Comparison of ENCODE assay signal across 9 cellular contexts in the genomic region with DNA sequence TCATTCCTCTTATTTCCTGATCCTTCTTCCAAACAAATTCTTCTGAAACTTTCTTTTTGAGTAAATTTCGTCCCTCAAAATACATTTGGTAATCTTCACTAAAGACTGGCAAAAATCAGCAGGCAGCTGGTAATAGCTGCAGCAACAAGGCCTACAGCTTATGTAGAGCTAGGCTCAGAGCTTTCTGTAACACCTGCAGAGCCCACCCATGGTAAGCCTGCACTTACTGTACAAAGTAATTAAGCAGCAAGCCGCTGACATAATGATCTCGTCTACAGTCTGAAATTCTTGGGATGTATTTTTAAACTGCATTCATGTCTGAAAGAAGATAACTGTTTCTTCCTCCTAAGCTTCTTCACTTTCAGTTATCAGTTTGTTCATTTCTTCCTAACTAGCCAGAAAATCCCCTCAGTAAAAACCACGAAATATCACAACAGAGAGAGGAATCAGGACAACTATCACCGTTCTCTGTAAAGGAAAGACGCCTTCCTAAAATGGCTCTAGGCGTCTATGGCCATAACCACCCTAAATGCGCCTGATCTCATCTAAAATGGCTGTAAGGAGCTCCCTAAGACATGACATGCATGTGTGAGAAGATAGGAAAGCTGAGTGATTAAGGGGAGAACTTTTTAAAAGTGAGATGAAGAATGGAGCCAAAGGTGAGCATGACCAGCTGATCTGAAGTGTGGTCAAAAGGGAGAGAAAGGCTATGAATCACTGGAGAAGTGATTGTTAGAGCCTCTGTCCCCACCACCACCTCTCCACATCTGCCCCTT. TPM values are rescaled to one million over a fixed set of nuclear protein-coding genes. Genes with fewer than 3 reads are reported as not detected.
DNase-seq lines count a peak whose midpoint lies in the region; ATAC-seq lines count a peak whose summit lies in the region.
"Had no signal": no experiment of that assay in that cellular context is flagged by ENCODE, and none has a peak within 500 bp of the region (broad histone marks: within the 10 kb centered on the region; RNA-seq: fewer than 3 reads in every experiment).

No MANE protein-coding gene starts in this region.

- H3K4ac ChIP-seq in mesendoderm (ENCODE audit: low read depth, low read length), result no peak overlapping the region

- no peak overlapping the region for H4K5ac ChIP-seq in mesendoderm (ENCODE audit: low read length)

- no peaks in the 10 kb centered on the region for H3K36me3 ChIP-seq in mesendoderm (ENCODE audit: control insufficient read depth, insufficient read depth, low read length)

- no peak overlapping the region for H3K23ac ChIP-seq in mesendoderm (ENCODE audit: low read length)

- peaks cover 2 to 4% of the 10 kb centered on the region in 2 donors for H3K36me3 Mint-ChIP-seq in activated T-cell treated with anti-CD3 and anti-CD28 coated beads, Interleukin-2, amount 50 U/mL, for 72 hours (ENCODE audit: insufficient read depth in 2 of 2)
- no peaks in the 10 kb centered on the region for H3K36me3 Mint-ChIP-seq in activated naive CD8-positive, alpha-beta T cell
- H3K36me3 Mint-ChIP-seq in stimulated activated naive B cell treated with anti-CD40 and anti-IgM and Interleukin-4, amounts not matched to agents 10 μg/mL and 1 μg/mL and 100 μg/mL, for 72 hours, result peaks cover under 1 to 12% of the 10 kb centered on the region in 2 donors

- no peaks in the 10 kb centered on the region for H3K4me1 ChIP-seq in mesendoderm (ENCODE audit: control insufficient read depth, low read depth, low read length)

- H2BK15ac ChIP-seq in mesendoderm (replicated peaks; ENCODE audit: low read depth), result no peak overlapping the region

- H3K27ac Mint-ChIP-seq in activated T-cell treated with anti-CD3 and anti-CD28 coated beads, Interleukin-2, amount 50 U/mL, for 72 hours, result peak overlapping the region; percentile 49
- peak overlapping the region; percentile 82 for H3K27ac Mint-ChIP-seq in activated naive CD8-positive, alpha-beta T cell
- H3K27ac Mint-ChIP-seq in stimulated activated naive B cell treated with anti-CD40 and anti-IgM and Interleukin-4, amounts not matched to agents 10 μg/mL and 1 μg/mL and 100 μg/mL, for 72 hours, result peak overlapping the region; percentile 88

- DNase-seq in activated T-cell treated with anti-CD3 and anti-CD28 coated beads, Interleukin-2, amount 50 U/mL, for 72 hours, result peak in 1 of 2 donors; percentile 17
- DNase-seq in activated T-cell treated with anti-CD3 and anti-CD28 coated beads for 4 hours (no peak), NCI-H2196 treated with DMSO at 0.1 percent for 48 hours (lab: John Stamatoyannopoulos, UW; ENCODE audit: unreplicated experiment) (no peak), mesendoderm (no peak), SW480 (ENCODE audit: low spot score) (no peak)
- DNase-seq in stimulated activated naive B cell treated with anti-CD40 and anti-IgM and Interleukin-4, amounts not matched to agents 10 μg/mL and 1 μg/mL and 100 μg/mL, for 72 hours, result no peak
- DNase-seq: AML-193 had no signal

- no peak overlapping the region for H3K18ac ChIP-seq in mesendoderm (ENCODE audit: low read length)

- WGBS in mesendoderm (ENCODE audit: extremely low coverage, insufficient coverage, low lambda C conversion rate), result no CpG with 5 or more reads among the region's 8 CpGs

- no peak overlapping the region for H2BK5ac ChIP-seq in mesendoderm (ENCODE audit: low read length)

- no peaks in the 10 kb centered on the region for H3K27me3 ChIP-seq in mesendoderm (ENCODE audit: insufficient read depth, low read length, poor library complexity)

- H3K4me3 ChIP-seq in mesendoderm (ENCODE audit: low read length), result no peak overlapping the region

- H2BK120ac ChIP-seq in mesendoderm (ENCODE audit: low read depth, low read length), result no peak overlapping the region

- no peaks in the 10 kb centered on the region for H3K9me3 Mint-ChIP-seq in activated T-cell treated with anti-CD3 and anti-CD28 coated beads, Interleukin-2, amount 50 U/mL, for 72 hours
- H3K9me3 Mint-ChIP-seq in activated naive CD8-positive, alpha-beta T cell (ENCODE audit: low read depth), result no peaks in the 10 kb centered on the region
- H3K9me3 Mint-ChIP-seq in stimulated activated naive B cell treated with anti-CD40 and anti-IgM and Interleukin-4, amounts not matched to agents 10 μg/mL and 1 μg/mL and 100 μg/mL, for 72 hours, result no peaks in the 10 kb centered on the region

- no peak overlapping the region for H3K4me2 ChIP-seq in mesendoderm (ENCODE audit: low read length)

- H3K79me2 ChIP-seq in mesendoderm (ENCODE audit: control insufficient read depth, insufficient read depth, low read length), result peaks cover 26% of the 10 kb centered on the region

- peaks cover 51% of the 10 kb centered on the region for H3K4me1 Mint-ChIP-seq in activated T-cell treated with anti-CD3 and anti-CD28 coated beads, Interleukin-2, amount 50 U/mL, for 72 hours (ENCODE audit: low read depth)
- H3K4me1 Mint-ChIP-seq in activated naive CD8-positive, alpha-beta T cell (ENCODE audit: low read depth), result peaks cover 63% of the 10 kb centered on the region
- peaks cover 34 to 59% of the 10 kb centered on the region in 2 donors for H3K4me1 Mint-ChIP-seq in stimulated activated naive B cell treated with anti-CD40 and anti-IgM and Interleukin-4, amounts not matched to agents 10 μg/mL and 1 μg/mL and 100 μg/mL, for 72 hours

- no peak overlapping the region for H3K27ac ChIP-seq in mesendoderm (ENCODE audit: low read depth, low read length)

- H3K79me1 ChIP-seq in mesendoderm (ENCODE audit: low read length), result peaks cover 16% of the 10 kb centered on the region

- no peaks in the 10 kb centered on the region for H3K27me3 Mint-ChIP-seq in activated T-cell treated with anti-CD3 and anti-CD28 coated beads, Interleukin-2, amount 50 U/mL, for 72 hours (ENCODE audit: low read depth)
- H3K27me3 Mint-ChIP-seq in activated naive CD8-positive, alpha-beta T cell, result no peaks in the 10 kb centered on the region
- H3K27me3 Mint-ChIP-seq in stimulated activated naive B cell treated with anti-CD40 and anti-IgM and Interleukin-4, amounts not matched to agents 10 μg/mL and 1 μg/mL and 100 μg/mL, for 72 hours, result no peaks in the 10 kb centered on the region

- H4K8ac ChIP-seq in mesendoderm (ENCODE audit: low read depth, low read length), result no peak overlapping the region

- H3K56ac ChIP-seq in mesendoderm (ENCODE audit: low read length), result no peak overlapping the region

- H3K9ac ChIP-seq in mesendoderm (ENCODE audit: low read length), result no peak overlapping the region

- H2AK5ac ChIP-seq in mesendoderm (ENCODE audit: low read length), result no peak overlapping the region

- peak; percentile 67 to 68 for ATAC-seq in activated T-cell treated with anti-CD3 and anti-CD28 coated beads, Interleukin-2, amount 50 U/mL, for 72 hours (replicated peaks in 1 of 2)
- ATAC-seq in HG03095 (IDR thresholded peaks at IDR 0.05; ENCODE audit: unreplicated experiment), result peak; percentile 53
- peak; percentile 66 to 72 for ATAC-seq in stimulated activated naive B cell treated with anti-CD40 and anti-IgM and Interleukin-4, amounts not matched to agents 10 μg/mL and 1 μg/mL and 100 μg/mL, for 72 hours (replicated peaks)

- H3K4me3 Mint-ChIP-seq in activated T-cell treated with anti-CD3 and anti-CD28 coated beads, Interleukin-2, amount 50 U/mL, for 72 hours, result peak overlapping the region; percentile 72 to 73
- H3K4me3 Mint-ChIP-seq in activated naive CD8-positive, alpha-beta T cell, result peak overlapping the region; percentile 55
- peak overlapping the region; percentile 59 to 77 for H3K4me3 Mint-ChIP-seq in stimulated activated naive B cell treated with anti-CD40 and anti-IgM and Interleukin-4, amounts not matched to agents 10 μg/mL and 1 μg/mL and 100 μg/mL, for 72 hours

RNA-seq across cellular contexts. Expression of a gene that starts 56.2 kb away (rescaled TPM):
- 10 to 100 TPM; 54.2 to 62.7 TPM for total RNA-seq in activated T-cell treated with anti-CD3 and anti-CD28 coated beads, Interleukin-2, amount 50 U/mL, for 72 hours
- polyA plus RNA-seq in mesendoderm (2013, experiment 1 of 2), result 38.4 TPM
- 41.5 TPM for polyA plus RNA-seq in mesendoderm (2013, experiment 2 of 2)
